ENCODE assay signal across 8 cellular contexts in genomic region chr19:8514505-8515009, GRCh38. TPM values are rescaled to one million over a fixed set of nuclear protein-coding genes. Genes with fewer than 3 reads are reported as not detected.
DNase-seq lines count a peak whose midpoint lies in the region; ATAC-seq and TF ChIP-seq lines count a peak whose summit lies in the region.
"Not testable (repeated sequence)": the region's sequence is repeated elsewhere in the genome, so short reads cannot be mapped to it uniquely, and the experiment has no call there.

No MANE protein-coding gene starts in this region.

- peak overlapping the region; percentile 96 to 99 (median 99) for H3K27ac Mint-ChIP-seq in CD4-positive, alpha-beta memory T cell
- peak overlapping the region; percentile 97 for H3K27ac Mint-ChIP-seq in activated CD4-positive, alpha-beta T cell treated with anti-CD3 and anti-CD28 coated beads for 36 hours
- H3K27ac Mint-ChIP-seq in brain = peak overlapping the region; percentile 98 to 100 (median 100)

- not testable (repeated sequence) for H3K9me3 Mint-ChIP-seq in CD4-positive, alpha-beta memory T cell; activated CD4-positive, alpha-beta T cell treated with anti-CD3 and anti-CD28 coated beads for 36 hours (ENCODE audit: low read depth); brain

- peaks cover 4 to 18% of the 10 kb centered on the region in 2 donors for H3K36me3 Mint-ChIP-seq in CD4-positive, alpha-beta memory T cell
- not testable (repeated sequence) for H3K36me3 Mint-ChIP-seq in activated CD4-positive, alpha-beta T cell treated with anti-CD3 and anti-CD28 coated beads for 36 hours (ENCODE audit: low read depth); brain

- peaks cover 75% of the 10 kb centered on the region for H3K4me1 ChIP-seq in CD4-positive, alpha-beta memory T cell (ENCODE audit: insufficient read depth, low read length)
- peaks cover 20% of the 10 kb centered on the region for H3K4me1 ChIP-seq in Karpas-422 (ENCODE audit: low read length)
- H3K4me1 ChIP-seq in fibroblast of lung (ENCODE audit: control insufficient read depth, extremely low read depth, insufficient read depth, low read length) = peaks cover 10% of the 10 kb centered on the region
- peaks cover 30% of the 10 kb centered on the region for H3K4me1 ChIP-seq in lower lobe of right lung
- H3K4me1 ChIP-seq in parathyroid adenoma = not testable (repeated sequence)
- peaks cover 21% of the 10 kb centered on the region for H3K4me1 ChIP-seq in thymus (ENCODE audit: control insufficient read depth, insufficient read depth, low read length)

- WGBS in thymus = 86% methylated on average over 21 of the region's 21 CpGs

- H3K4me3 Mint-ChIP-seq in CD4-positive, alpha-beta memory T cell = peak overlapping the region; percentile 87 to 97 (median 94)
- peak overlapping the region; percentile 81 for H3K4me3 Mint-ChIP-seq in activated CD4-positive, alpha-beta T cell treated with anti-CD3 and anti-CD28 coated beads for 36 hours
- peak overlapping the region; percentile 86 to 97 (median 95) for H3K4me3 Mint-ChIP-seq in brain

- not testable (repeated sequence) for H2AFZ ChIP-seq in Karpas-422 (ENCODE audit: low read length); fibroblast of lung (ENCODE audit: low read length)
- H2AFZ ChIP-seq in parathyroid adenoma = peak overlapping the region; percentile 97

- CTCF ChIA-PET in CD4-positive, alpha-beta memory T cell (lab: Charles Lee; ENCODE audit: partially characterized antibody) = interaction anchor here (1.5 to 9.8 kb wide), 6 partner anchors 8 to 65 kb away, joined by 5 to 144 read pairs (median 14); partner anchors contain the start of gene MYO1F
- CTCF ChIA-PET in activated CD4-positive, alpha-beta T cell treated with anti-CD3 and anti-CD28 coated beads for 36 hours (lab: Charles Lee) = interaction anchor here (0.6 to 1.7 kb wide), 7 partner anchors 9 to 1680 kb away, joined by 3 to 6 read pairs (median 5); partner anchors contain the start of gene DNMT1

- peak overlapping the region; percentile 91 for H3K9ac ChIP-seq in Karpas-422 (ENCODE audit: low read length)
- not testable (repeated sequence) for H3K9ac ChIP-seq in fibroblast of lung (ENCODE audit: insufficient read depth, low read length); parathyroid adenoma

- not testable (repeated sequence) for H3K9me2 ChIP-seq in Karpas-422 (replicated peaks; ENCODE audit: insufficient read depth, low read length)

- not testable (repeated sequence) for ATAC-seq in activated CD4-positive, alpha-beta T cell treated with anti-CD3 and anti-CD28 coated beads for 36 hours; lower lobe of right lung

- peaks cover 13% of the 10 kb centered on the region for H3K79me2 ChIP-seq in Karpas-422 (ENCODE audit: low read length)
- not testable (repeated sequence) for H3K79me2 ChIP-seq in fibroblast of lung (ENCODE audit: control insufficient read depth, insufficient read depth, low read length); parathyroid adenoma

- not testable (repeated sequence) for H3K36me3 ChIP-seq in CD4-positive, alpha-beta memory T cell (ENCODE audit: insufficient read depth, low read length); Karpas-422 (ENCODE audit: insufficient read depth, low read length); fibroblast of lung (ENCODE audit: control insufficient read depth, insufficient read depth, low read length); lower lobe of right lung; parathyroid adenoma (ENCODE audit: control insufficient read depth, insufficient read depth, low read length)
- H3K36me3 ChIP-seq in thymus (ENCODE audit: control insufficient read depth, insufficient read depth) = peaks cover 21% of the 10 kb centered on the region

- intact Hi-C loops in CD4-positive, alpha-beta memory T cell (cut with micrococcal nuclease) = loop anchor here (2.0 to 5.0 kb wide), 3 partner anchors 62 to 122 kb away; partner anchors contain the start of genes HNRNPM, MYO1F and RAB11B
- intact Hi-C loops in activated CD4-positive, alpha-beta T cell treated with anti-CD3 and anti-CD28 coated beads for 36 hours (cut with DNase I, micrococcal nuclease) = loop anchor here (1.0 to 5.0 kb wide), 10 partner anchors 55 to 1818 kb away; partner anchors contain the start of genes ELAVL1 (in 1 of the 2), FBXL12 (in 1 of the 2), KANK3 (in 1 of the 2) and MARCHF2 (in 1 of the 2)
- intact Hi-C loops in lower lobe of right lung (cut with DNase I) = not testable (repeated sequence)

- not testable (repeated sequence) for TF ChIP-seq CTCF in brain (conservative IDR thresholded peaks at IDR 0.05); fibroblast of lung (conservative IDR thresholded peaks at IDR 0.05 in 1 of 2, IDR thresholded peaks at IDR 0.05 in 1 of 2; ENCODE audit: low read depth in 1 of 2, low read length in 2 of 2); lower lobe of right lung (IDR thresholded peaks at IDR 0.05); parathyroid adenoma (IDR thresholded peaks at IDR 0.05)

- H3K4me3 ChIP-seq in CD4-positive, alpha-beta memory T cell (ENCODE audit: low read length in 2 of 2) = peak overlapping the region in 1 of 2 donors; percentile 82
- peak overlapping the region; percentile 82 for H3K4me3 ChIP-seq in Karpas-422 (ENCODE audit: low read length)
- peak overlapping the region in 3 of 4 experiments; percentile 47 to 76 (median 69) for H3K4me3 ChIP-seq in fibroblast of lung (replicated peaks in 1 of 4; ENCODE audit: control extremely low read depth in 1 of 4, insufficient read depth in 1 of 4, low read depth in 3 of 4, low read length in 4 of 4)
- H3K4me3 ChIP-seq in lower lobe of right lung = peak overlapping the region; percentile 67
- H3K4me3 ChIP-seq in parathyroid adenoma (ENCODE audit: low read depth, low read length) = peak overlapping the region; percentile 90
- H3K4me3 ChIP-seq in thymus (ENCODE audit: low read length) = peak overlapping the region; percentile 98

- POLR2A ChIA-PET in CD4-positive, alpha-beta memory T cell (lab: Charles Lee; ENCODE audit: partially characterized antibody) = interaction anchor here (1.0 to 10.7 kb wide), 19 partner anchors 9 to 193 kb away, joined by 3 to 461 read pairs (median 5); partner anchors contain the start of genes HNRNPM, KANK3, MARCHF2 and MYO1F
- POLR2A ChIA-PET in activated CD4-positive, alpha-beta T cell treated with anti-CD3 and anti-CD28 coated beads for 36 hours (lab: Charles Lee) = interaction anchor here (0.6 to 1.6 kb wide), 10 partner anchors 9 to 611 kb away, joined by 3 to 9 read pairs (median 4); partner anchors contain the start of genes HNRNPM and RAB11B

- H3K4me2 ChIP-seq in Karpas-422 (ENCODE audit: low read depth, low read length, poor library complexity, severe bottlenecking) (peak overlapping the region; percentile 92), fibroblast of lung (ENCODE audit: extremely low read depth, insufficient read depth, low read length) (peak overlapping the region; percentile 92), parathyroid adenoma (ENCODE audit: low read length) (peak overlapping the region; percentile 85)

- H3K27me3 ChIP-seq in CD4-positive, alpha-beta memory T cell (ENCODE audit: insufficient read depth, low read length); Karpas-422 (ENCODE audit: low read length); fibroblast of lung (ENCODE audit: control insufficient read depth, insufficient read depth, low read length); lower lobe of right lung (ENCODE audit: low read depth); parathyroid adenoma (ENCODE audit: control insufficient read depth, insufficient read depth, low read length); thymus (ENCODE audit: control insufficient read depth, insufficient read depth): not testable (repeated sequence)

- H3K4me1 Mint-ChIP-seq in CD4-positive, alpha-beta memory T cell = peaks cover 30 to 74% (median 54%) of the 10 kb centered on the region in 4 donors
- peaks cover 55% of the 10 kb centered on the region for H3K4me1 Mint-ChIP-seq in activated CD4-positive, alpha-beta T cell treated with anti-CD3 and anti-CD28 coated beads for 36 hours
- H3K4me1 Mint-ChIP-seq in brain = peaks cover 32% of the 10 kb centered on the region

- H3K9me3 ChIP-seq in CD4-positive, alpha-beta memory T cell (ENCODE audit: control insufficient read depth in 1 of 2, low read length in 2 of 2); Karpas-422 (ENCODE audit: low read length); fibroblast of lung (ENCODE audit: control insufficient read depth, insufficient read depth, low read depth, low read length); lower lobe of right lung; parathyroid adenoma (ENCODE audit: control insufficient read depth, low read length); thymus (ENCODE audit: control insufficient read depth): not testable (repeated sequence)

- DNase-seq in CD4-positive, alpha-beta memory T cell; fibroblast of lung (ENCODE audit: low read depth in 2 of 2); lower lobe of right lung: not testable (repeated sequence)
- peak; percentile 24 for DNase-seq in Karpas-422
- DNase-seq in activated CD4-positive, alpha-beta T cell treated with anti-CD3 and anti-CD28 coated beads for 36 hours = peak; percentile 34

- H3K27ac ChIP-seq in CD4-positive, alpha-beta memory T cell (ENCODE audit: low read depth, low read length) = peak overlapping the region; percentile 93
- H3K27ac ChIP-seq in Karpas-422 (ENCODE audit: low read length) = peak overlapping the region; percentile 69; the same call in 1 of the 2 replicates
- H3K27ac ChIP-seq in fibroblast of lung (ENCODE audit: insufficient read depth, low read length) = peak overlapping the region; percentile 96
- peak overlapping the region; percentile 98 for H3K27ac ChIP-seq in lower lobe of right lung
- H3K27ac ChIP-seq in parathyroid adenoma = peak overlapping the region; percentile 99
- peak overlapping the region; percentile 100 for H3K27ac ChIP-seq in thymus (ENCODE audit: low read depth)

- not testable (repeated sequence) for H4K20me1 ChIP-seq in Karpas-422 (ENCODE audit: insufficient read depth, low read depth, low read length); fibroblast of lung (ENCODE audit: control insufficient read depth, extremely low read depth, insufficient read depth, low read length)

- not testable (repeated sequence) for H3K27me3 Mint-ChIP-seq in CD4-positive, alpha-beta memory T cell; activated CD4-positive, alpha-beta T cell treated with anti-CD3 and anti-CD28 coated beads for 36 hours
- H3K27me3 Mint-ChIP-seq in brain = peaks cover 15% of the 10 kb centered on the region

RNA-seq across cellular contexts. Expression of gene ZNF414, which starts 0.6 kb away (rescaled TPM):
- 10 to 100 TPM; 45.1 to 50.4 TPM for total RNA-seq in CD4-positive, alpha-beta memory T cell
- polyA plus RNA-seq in CD4-positive, alpha-beta memory T cell = 10 to 100 TPM in 1 of 2 donors, 1 to 10 TPM in 1; 9.5 to 25.8 TPM
- 3.8 and 11.8 TPM in 2 replicates for total RNA-seq in Karpas-422 (2014; rRNA removed; shearing (Covaris generic); ENCODE audit: low replicate concordance)
- total RNA-seq in activated CD4-positive, alpha-beta T cell treated with anti-CD3 and anti-CD28 coated beads for 36 hours = 10 to 100 TPM; 21.0 to 23.7 TPM
- polyA plus RNA-seq in brain (ENCODE audit: insufficient read depth, low read depth, low replicate concordance) (90.5 TPM), fibroblast of lung (2.9 and 3.4 TPM in 2 replicates), thymus (27.6 TPM)
- total RNA-seq in fibroblast of lung (2.8 and 4.0 TPM in 2 replicates), lower lobe of right lung (21.6 TPM)
- 24.1 and 30.1 TPM in 2 replicates for polyA plus RNA-seq in fibroblast of lung (2012)
- 4.7 and 8.1 TPM in 2 replicates for polyA minus RNA-seq in fibroblast of lung (ENCODE audit: low replicate concordance)

RNA-seq across cellular contexts. Expression of gene PRAM1, which starts 12.1 kb away (rescaled TPM):
- 1 to 10 TPM; 2.3 to 2.6 TPM for total RNA-seq in CD4-positive, alpha-beta memory T cell
- not detected for polyA plus RNA-seq in CD4-positive, alpha-beta memory T cell
- total RNA-seq in Karpas-422 (2014; rRNA removed; shearing (Covaris generic); ENCODE audit: low replicate concordance) = not detected in 2 replicates
- total RNA-seq in activated CD4-positive, alpha-beta T cell treated with anti-CD3 and anti-CD28 coated beads for 36 hours = 1 to 10 TPM in 1 of 2 experiments, under 1 TPM in 1; 0.90 to 1.1 TPM
- polyA plus RNA-seq in brain (ENCODE audit: insufficient read depth, low read depth, low replicate concordance) = 1.4 TPM
- not detected in 2 replicates for total RNA-seq in fibroblast of lung
- polyA plus RNA-seq in fibroblast of lung = not detected in 2 replicates
- not detected in 2 replicates for polyA plus RNA-seq in fibroblast of lung (2012)
- not detected in 2 replicates for polyA minus RNA-seq in fibroblast of lung (ENCODE audit: low replicate concordance)
- 52.2 TPM for total RNA-seq in lower lobe of right lung
- 7.5 TPM for polyA plus RNA-seq in thymus

Comparison
In these comparisons a context has a peak if more than half of its experiments do, and no peak if none do; other contexts are left out.
1. RNA of gene PRAM1, which starts 12.1 kb away (total RNA-seq): 52.2 TPM in lower lobe of right lung (single experiment); 2.3 to 2.6 TPM in CD4-positive, alpha-beta memory T cell, 0.90 to 1.1 TPM in activated CD4-positive, alpha-beta T cell treated with anti-CD3 and anti-CD28 coated beads for 36 hours, not detected in Karpas-422 and not detected in fibroblast of lung; every median in the first group is over 10 times any median in the second.
2. Peak in every context shown above with its lines, with median percentiles within 50 percentile points of each other: H3K27ac ChIP-seq, H3K27ac Mint-ChIP-seq, H3K4me3 Mint-ChIP-seq and H3K4me2 ChIP-seq.